Comparison of ENCODE assay signal across 8 cellular contexts in the genomic region with DNA sequence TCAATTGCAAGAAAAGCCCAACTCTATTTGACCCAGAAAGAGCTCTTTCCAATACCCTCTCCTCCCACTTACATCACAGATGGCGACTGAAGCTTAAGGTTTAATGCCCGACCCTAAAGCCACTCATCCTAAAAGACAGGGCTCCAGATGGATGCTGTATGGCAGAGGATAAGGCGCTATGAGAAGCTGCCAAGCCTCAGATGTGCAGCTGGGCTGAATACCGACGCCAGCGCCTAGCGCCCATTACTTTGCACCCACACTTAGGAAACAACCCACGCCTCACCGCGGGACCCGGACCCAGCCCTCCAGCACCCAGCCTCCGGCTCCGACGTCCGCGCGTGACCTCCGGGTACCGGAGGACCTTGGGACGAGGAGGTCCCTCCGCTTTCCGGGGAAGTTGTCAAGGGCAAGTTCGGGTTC. TPM values are rescaled to one million over a fixed set of nuclear protein-coding genes. Genes with fewer than 3 reads are reported as not detected.
DNase-seq lines count a peak whose midpoint lies in the region; ATAC-seq and TF ChIP-seq lines count a peak whose summit lies in the region.

No MANE protein-coding gene starts in this region.

- H3K9ac ChIP-seq in adipocyte (ENCODE audit: low read length): peak overlapping the region; percentile 94

- peak overlapping the region; percentile 91 to 99 (median 96) for H3K27ac Mint-ChIP-seq in CD14-positive monocyte

- H3K9me3 ChIP-seq in adipocyte (ENCODE audit: control insufficient read depth, low read length) (no peaks in the 10 kb centered on the region), iPS-18c (ENCODE audit: control insufficient read depth, insufficient read depth, low read length) (no peaks in the 10 kb centered on the region)

- H3K36me3 Mint-ChIP-seq in CD14-positive monocyte: peaks cover 6 to 16% of the 10 kb centered on the region in 2 donors

- no peaks in the 10 kb centered on the region for H3K27me3 ChIP-seq in adipocyte (replicated peaks; ENCODE audit: control insufficient read depth, insufficient read depth, low read length)

- H3K4me1 ChIP-seq in adipocyte (ENCODE audit: control insufficient read depth, insufficient read depth, low read length): peaks cover 23% of the 10 kb centered on the region

- peaks cover 0 to 2% (median 2%) of the 10 kb centered on the region in 3 donors for H3K27me3 Mint-ChIP-seq in CD14-positive monocyte (ENCODE audit: low read depth in 3 of 3)

- TF ChIP-seq CTCF in CD14-positive monocyte (IDR thresholded peaks at IDR 0.05): no peak

- peaks cover 26% of the 10 kb centered on the region for H3K4me1 Mint-ChIP-seq in CD14-positive monocyte

- ATAC-seq in GM19438 (IDR thresholded peaks at IDR 0.05; ENCODE audit: low read depth, unreplicated experiment) (peak; percentile 21), GM18520 (IDR thresholded peaks at IDR 0.05; ENCODE audit: unreplicated experiment) (no peak)
- ATAC-seq in stimulated activated naive CD8-positive, alpha-beta T cell treated with anti-CD3 and anti-CD28 coated beads, Interleukin-15, Interleukin-2, amounts not matched to agents 100 U/mL and 50 U/mL, for 24 hours: peak; percentile 19

- H3K4me3 Mint-ChIP-seq in CD14-positive monocyte: peak overlapping the region; percentile 94 to 97

- DNase-seq in CD14-positive monocyte (ENCODE audit: low spot score) (no peak), adipocyte (ENCODE audit: low read depth) (no peak)
- DNase-seq in Jurkat, Clone E6-1 (ENCODE audit: low read depth, low spot score): no peak
- DNase-seq in stimulated activated naive CD8-positive, alpha-beta T cell treated with anti-CD3 and anti-CD28 coated beads, Interleukin-15, Interleukin-2, amounts not matched to agents 100 U/mL and 50 U/mL, for 24 hours: no peak
- DNase-seq in activated effector memory CD4-positive, alpha-beta T cell treated with Interleukin-2 at 50 U/mL for 16 hours: no peak

- intact Hi-C loops in CD14-positive monocyte (cut with micrococcal nuclease): loop anchor here (5.0 to 10.0 kb wide), 4 partner anchors 194 to 639 kb away; a partner anchor contains a TSS

- peak overlapping the region; percentile 91 for H3K4me3 ChIP-seq in Jurkat, Clone E6-1 (ENCODE audit: low read length)
- H3K4me3 ChIP-seq in adipocyte (ENCODE audit: low read length) (peak overlapping the region; percentile 100), iPS-18c (ENCODE audit: insufficient read depth, low read depth, low read length) (peak overlapping the region; percentile 80)

- no peaks in the 10 kb centered on the region for H3K9me3 Mint-ChIP-seq in CD14-positive monocyte

- no peaks in the 10 kb centered on the region for H3K36me3 ChIP-seq in adipocyte (ENCODE audit: control insufficient read depth, insufficient read depth, low read length, severe bottlenecking)

RNA-seq across cellular contexts. Expression of a gene that starts 0.3 kb away (rescaled TPM):
- polyA plus RNA-seq in CD14-positive monocyte: 10 to 100 TPM; 15.3 to 16.8 TPM
- polyA plus RNA-seq in Jurkat, Clone E6-1 (2012; ENCODE audit: insufficient read depth, insufficient read length): 9.3 TPM

RNA-seq across cellular contexts. Expression of a gene that starts 0.6 kb away (rescaled TPM):
- polyA plus RNA-seq in CD14-positive monocyte: 10 to 100 TPM; 22.0 to 25.6 TPM
- polyA plus RNA-seq in Jurkat, Clone E6-1 (2012; ENCODE audit: insufficient read depth, insufficient read length): 23.0 TPM
